Comparison of ENCODE assay signal across 8 cellular contexts in the genomic region with DNA sequence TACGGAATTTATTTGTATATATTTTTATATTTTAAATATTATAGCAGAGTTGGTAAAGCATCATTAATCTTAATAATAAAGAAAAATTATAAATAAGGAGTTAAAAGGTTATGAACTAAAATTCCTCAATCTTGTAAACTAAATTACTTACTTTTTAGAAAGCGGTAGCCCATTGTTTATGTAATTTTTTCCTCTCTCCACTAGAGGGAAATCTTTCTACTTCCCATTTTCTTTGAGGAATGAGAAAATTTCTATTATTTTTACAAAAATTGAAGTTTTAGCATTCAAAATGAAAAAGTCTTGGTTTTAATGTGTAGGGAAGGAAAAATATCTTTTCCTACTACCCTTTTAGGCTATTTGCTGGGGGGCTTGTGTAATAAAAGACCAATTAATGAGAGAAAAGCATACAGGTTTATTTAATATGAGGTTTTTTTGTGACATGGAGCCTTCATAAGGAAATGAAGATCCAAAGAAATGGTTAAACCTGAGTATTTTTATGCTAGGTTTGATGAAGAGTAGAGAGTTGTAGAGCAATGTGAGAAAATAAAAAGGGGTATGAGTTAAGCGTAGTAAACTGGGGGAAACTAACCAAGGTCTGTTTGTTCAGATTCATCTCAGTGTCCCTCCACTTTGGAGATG.
A peak's percentile ranks its signal among the peaks of the same experiment; 100 is the strongest.
DNase-seq lines count a peak whose midpoint lies in the region; TF ChIP-seq lines count a peak whose summit lies in the region.
"Had no signal": no experiment of that assay in that cellular context is flagged by ENCODE, and none has a peak within 500 bp of the region (broad histone marks: within the 10 kb centered on the region; RNA-seq: fewer than 3 reads in every experiment).

No MANE protein-coding gene starts in this region.

- no peak overlapping the region for H3K27ac ChIP-seq in osteoblast (ENCODE audit: low read depth, low read length)
- H3K27ac ChIP-seq: sigmoid colon had no signal

- no peak overlapping the region for H3K4me3 ChIP-seq in osteoblast (ENCODE audit: insufficient read depth, low read length)
- H3K4me3 ChIP-seq: sigmoid colon had no signal

- H3K4me2 ChIP-seq in osteoblast (ENCODE audit: insufficient read depth, low read length), result no peak overlapping the region

- DNase-seq in GM10248 (ENCODE audit: extremely low spot score), result no peak
- DNase-seq in MV-4-11 (lab: John Stamatoyannopoulos, UW), result peak; percentile 16
- DNase-seq in central memory CD4-positive, alpha-beta T cell, result peak; percentile 8
- no peak for DNase-seq in osteoblast (ENCODE audit: insufficient read length, low spot score, missing footprints)
- no peak for DNase-seq in NCI-H146 treated with DMSO at 0.1 percent for 48 hours (lab: John Stamatoyannopoulos, UW; ENCODE audit: unreplicated experiment)
- DNase-seq in activated effector memory CD4-positive, alpha-beta T cell treated with Interleukin-2 at 50 U/mL for 16 hours, result no peak
- DNase-seq in cerebellar nuclear complex (lab: John Stamatoyannopoulos, UW), result no peak
- DNase-seq: sigmoid colon had no signal

- no peaks in the 10 kb centered on the region for H3K9me3 ChIP-seq in osteoblast (ENCODE audit: low read depth, low read length)
- H3K9me3 ChIP-seq: sigmoid colon had no signal

- H3K27me3 ChIP-seq in osteoblast (ENCODE audit: insufficient read depth, low read length), result no peaks in the 10 kb centered on the region
- H3K27me3 ChIP-seq: sigmoid colon had no signal

- POLR2A ChIA-PET in GM10248 (lab: Yijun Ruan, JAX), result no interaction called here

- H3K79me2 ChIP-seq in osteoblast (ENCODE audit: insufficient read depth, low read length), result no peaks in the 10 kb centered on the region

- no peaks in the 10 kb centered on the region for H4K20me1 ChIP-seq in osteoblast (ENCODE audit: insufficient read depth, low read length)

- peaks cover 9% of the 10 kb centered on the region for H3K36me3 ChIP-seq in osteoblast (ENCODE audit: insufficient read depth, low read length)

- H3K4me1 ChIP-seq in osteoblast (ENCODE audit: insufficient read depth, low read length), result no peaks in the 10 kb centered on the region
- H3K4me1 ChIP-seq: sigmoid colon had no signal

- peak; percentile 13 for TF ChIP-seq CTCF in GM10248 (IDR thresholded peaks at IDR 0.05; ENCODE audit: control extremely low read depth, extremely low read depth, low read depth, missing control alignments)
- peak; percentile 57 for TF ChIP-seq CTCF in osteoblast (IDR thresholded peaks at IDR 0.05; ENCODE audit: extremely low read depth, low read depth, low read length)

- H2AFZ ChIP-seq in osteoblast (ENCODE audit: low read length), result no peak overlapping the region

- CTCF ChIA-PET in GM10248 (lab: Yijun Ruan, JAX), result no interaction called here

Comparison
In these comparisons a context has a peak if more than half of its experiments do, and no peak if none do; other contexts are left out.
1. DNase-seq: peak in MV-4-11 (single experiment) and central memory CD4-positive, alpha-beta T cell (single experiment); none in GM10248 (single experiment), osteoblast (single experiment), NCI-H146 treated with DMSO at 0.1 percent for 48 hours (single experiment), activated effector memory CD4-positive, alpha-beta T cell treated with Interleukin-2 at 50 U/mL for 16 hours (single experiment) and cerebellar nuclear complex (0 of 2).